In genomic region chr14:22070119-22070982, GRCh38 we compare ENCODE assay signal across 8 cellular contexts.
A peak's percentile ranks its signal among the peaks of the same experiment; 100 is the strongest.
DNase-seq lines count a peak whose midpoint lies in the region; ATAC-seq, FAIRE-seq and TF ChIP-seq lines count a peak whose summit lies in the region.

No MANE protein-coding gene starts in this region.

- intact Hi-C loops in sciatic nerve (cut with DNase I), result no loop called here

- no peak for TF ChIP-seq CTCF in D721Med (IDR thresholded peaks at IDR 0.05; ENCODE audit: insufficient read depth, missing control alignments)

- H3K27me3 ChIP-seq in effector memory CD4-positive, alpha-beta T cell (replicated peaks; ENCODE audit: control insufficient read depth, insufficient read depth, low read length, poor library complexity, severe bottlenecking), result no peaks in the 10 kb centered on the region

- no peak for FAIRE-seq in D721Med (lab: Jason Lieb, UNC)

- no peaks in the 10 kb centered on the region for H3K4me1 ChIP-seq in effector memory CD4-positive, alpha-beta T cell (ENCODE audit: control insufficient read depth, insufficient read depth, low read length, poor library complexity, severe bottlenecking)

- ATAC-seq in GM19035 (IDR thresholded peaks at IDR 0.05; ENCODE audit: unreplicated experiment) (peak; percentile 58), HG03045 (IDR thresholded peaks at IDR 0.05; ENCODE audit: unreplicated experiment) (peak; percentile 55), sciatic nerve (peak; percentile 22)

- H3K36me3 ChIP-seq in effector memory CD4-positive, alpha-beta T cell (ENCODE audit: control insufficient read depth, insufficient read depth, low read length), result no peaks in the 10 kb centered on the region

- peak; percentile 25 for DNase-seq in UCSD-AML1 (lab: John Stamatoyannopoulos, UW; ENCODE audit: unreplicated experiment)
- peak; percentile 2 to 29 (median 25) for DNase-seq in effector memory CD4-positive, alpha-beta T cell
- DNase-seq in sciatic nerve (ENCODE audit: low spot score), result no peak
- no peak for DNase-seq in NCI-H226
- DNase-seq in D721Med (ENCODE audit: insufficient read length, low spot score), result no peak
- DNase-seq in NCI-H446 treated with DMSO at 0.1 percent for 48 hours (lab: John Stamatoyannopoulos, UW), result no peak

- peak overlapping the region; percentile 42 for H3K27ac ChIP-seq in effector memory CD4-positive, alpha-beta T cell (ENCODE audit: insufficient read depth, low read length, poor library complexity, severe bottlenecking)

- H3K4me3 ChIP-seq in effector memory CD4-positive, alpha-beta T cell (ENCODE audit: insufficient read depth, low read depth, low read length, poor library complexity, severe bottlenecking), result peak overlapping the region; percentile 39

- no peaks in the 10 kb centered on the region for H3K9me3 ChIP-seq in effector memory CD4-positive, alpha-beta T cell (ENCODE audit: control insufficient read depth, low read length)

Comparison
In these comparisons a context has a peak if more than half of its experiments do, and no peak if none do; other contexts are left out.
1. DNase-seq: peak in UCSD-AML1 (single experiment) and effector memory CD4-positive, alpha-beta T cell (3 of 3); none in sciatic nerve (single experiment), NCI-H226 (single experiment), D721Med (single experiment) and NCI-H446 treated with DMSO at 0.1 percent for 48 hours (single experiment).
2. Peak in every context shown above with its lines, with median percentiles within 50 percentile points of each other: ATAC-seq.